In genomic region chr16:19515765-19516164, GRCh38 we compare ENCODE assay signal across 16 cellular contexts.
"Had no signal": no experiment of that assay in that cellular context is flagged by ENCODE, and none has a peak within 500 bp of the region (broad histone marks: within the 10 kb centered on the region; RNA-seq: fewer than 3 reads in every experiment).

No MANE protein-coding gene starts in this region.

- H3K9me3 ChIP-seq: prostate gland, testis had no signal

- ATAC-seq: activated naive CD8-positive, alpha-beta T cell treated with anti-CD3 and anti-CD28 coated beads, Interleukin-2, amount 50 U/mL, for 24 hours; natural killer cell treated with Interleukin-12 subunit alpha and Interleukin-12 subunit beta and Interleukin-15 and Interleukin-18, amount 100 ng/mL, for 72 hours; sciatic nerve had no signal

- H3K27me3 ChIP-seq: testis had no signal

- H3K27me3 Mint-ChIP-seq: activated CD4-positive, alpha-beta T cell treated with anti-CD3 and anti-CD28 coated beads, Interleukin-2, amount 10 ng/mL, durations not matched to agents 24 days and 14 days; activated naive CD8-positive, alpha-beta T cell treated with anti-CD3 and anti-CD28 coated beads, Interleukin-2, amount 50 U/mL, for 24 hours; natural killer cell treated with Interleukin-12 subunit alpha and Interleukin-12 subunit beta and Interleukin-15 and Interleukin-18, amount 100 ng/mL, for 72 hours; stimulated activated naive CD8-positive, alpha-beta T cell treated with anti-CD3 and anti-CD28 coated beads, Interleukin-15, Interleukin-2, amounts not matched to agents 100 ng/mL and 50 ng/mL, for 24 hours had no signal

- H3K27ac Mint-ChIP-seq: activated CD4-positive, alpha-beta T cell treated with anti-CD3 and anti-CD28 coated beads, Interleukin-2, amount 10 ng/mL, durations not matched to agents 24 days and 14 days; activated naive CD8-positive, alpha-beta T cell treated with anti-CD3 and anti-CD28 coated beads, Interleukin-2, amount 50 U/mL, for 24 hours; natural killer cell treated with Interleukin-12 subunit alpha and Interleukin-12 subunit beta and Interleukin-15 and Interleukin-18, amount 100 ng/mL, for 72 hours; stimulated activated naive CD8-positive, alpha-beta T cell treated with anti-CD3 and anti-CD28 coated beads, Interleukin-15, Interleukin-2, amounts not matched to agents 100 ng/mL and 50 ng/mL, for 24 hours had no signal

- H3K36me3 ChIP-seq: prostate gland had no signal

- H3K4me3 ChIP-seq: lung, prostate gland, testis had no signal

- H3K4me3 Mint-ChIP-seq: activated CD4-positive, alpha-beta T cell treated with anti-CD3 and anti-CD28 coated beads, Interleukin-2, amount 10 ng/mL, durations not matched to agents 24 days and 14 days; activated naive CD8-positive, alpha-beta T cell treated with anti-CD3 and anti-CD28 coated beads, Interleukin-2, amount 50 U/mL, for 24 hours; natural killer cell treated with Interleukin-12 subunit alpha and Interleukin-12 subunit beta and Interleukin-15 and Interleukin-18, amount 100 ng/mL, for 72 hours; stimulated activated naive CD8-positive, alpha-beta T cell treated with anti-CD3 and anti-CD28 coated beads, Interleukin-15, Interleukin-2, amounts not matched to agents 100 ng/mL and 50 ng/mL, for 24 hours had no signal

- DNase-seq: activated CD4-positive, alpha-beta T cell treated with anti-CD3 and anti-CD28 coated beads, Interleukin-2, amount 10 ng/mL, durations not matched to agents 24 days and 14 days; activated CD8-positive, alpha-beta memory T cell treated with anti-CD3 and anti-CD28 coated beads for 24 hours; activated naive CD4-positive, alpha-beta T cell treated with Interleukin-2 at 50 U/mL for 16 hours; activated naive CD8-positive, alpha-beta T cell treated with anti-CD3 and anti-CD28 coated beads, Interleukin-2, amount 50 U/mL, for 24 hours; cortex of kidney; effector memory CD4-positive, alpha-beta T cell; occipital lobe; stimulated activated CD4-positive, alpha-beta T cell treated with anti-CD3 and anti-CD28 coated beads, Interleukin-2, amount 100 ng/mL, for 48 hours; T1000; testis had no signal

- H3K27ac ChIP-seq: epithelial cell of prostate, prostate gland, testis had no signal
